Comparison of ENCODE assay signal across 24 cellular contexts in the genomic region with DNA sequence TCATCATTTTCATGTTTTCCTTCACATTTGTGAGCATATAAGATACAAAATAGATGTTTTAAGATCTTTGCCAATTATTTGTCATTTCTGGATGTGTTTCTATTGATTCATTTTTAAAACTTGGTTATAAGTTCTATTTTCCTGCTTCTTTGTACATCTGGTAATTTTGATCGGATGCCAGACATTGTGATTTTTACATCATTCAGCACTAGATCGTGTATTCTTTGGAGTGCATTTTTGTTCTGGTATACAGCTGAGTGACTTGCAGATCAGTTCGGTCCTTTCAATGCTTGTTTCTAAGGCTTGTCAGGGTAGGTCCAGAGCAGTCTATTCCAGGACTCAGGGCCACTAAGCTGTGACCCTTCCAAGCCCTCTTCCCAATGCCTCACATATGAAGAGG.
"Had no signal": no experiment of that assay in that cellular context is flagged by ENCODE, and none has a peak within 500 bp of the region (broad histone marks: within the 10 kb centered on the region; RNA-seq: fewer than 3 reads in every experiment).

No MANE protein-coding gene starts in this region.

- H3K9me3 Mint-ChIP-seq: activated CD4-positive, alpha-beta memory T cell treated with anti-CD3 and anti-CD28 coated beads, Interleukin-2, amount 10 ng/mL, durations not matched to agents 7 days and 5 days; activated CD4-positive, alpha-beta T cell treated with anti-CD3 and anti-CD28 coated beads, Interleukin-2, amount 10 ng/mL, durations not matched to agents 24 days and 14 days; activated naive CD8-positive, alpha-beta T cell treated with anti-CD3 and anti-CD28 coated beads for 36 hours; memory B cell; stimulated activated naive CD8-positive, alpha-beta T cell treated with anti-CD3 and anti-CD28 coated beads, Interleukin-15, Interleukin-2, amounts not matched to agents 100 ng/mL and 50 ng/mL, for 24 hours had no signal

- FAIRE-seq: bronchial epithelial cell, endometrium, keratinocyte had no signal

- H3K27me3 ChIP-seq: heart left ventricle, right atrium auricular region, spleen, tibial artery had no signal

- H3K4me1 ChIP-seq: prostate gland, right atrium auricular region had no signal

- H3K9me3 ChIP-seq: heart left ventricle, mucosa of descending colon, prostate gland, right atrium auricular region, spleen, tibial artery had no signal

- H3K27ac ChIP-seq: heart left ventricle, prostate gland, right atrium auricular region, SK-N-MC, spleen, tibial artery, VCaP had no signal

- DNase-seq: activated CD4-positive, alpha-beta memory T cell treated with anti-CD3 and anti-CD28 coated beads, Interleukin-2, amount 10 ng/mL, durations not matched to agents 7 days and 5 days; activated CD4-positive, alpha-beta T cell treated with anti-CD3 and anti-CD28 coated beads, Interleukin-2, amount 10 ng/mL, durations not matched to agents 24 days and 14 days; activated naive CD4-positive, alpha-beta T cell; activated naive CD8-positive, alpha-beta T cell treated with anti-CD3 and anti-CD28 coated beads for 36 hours; activated T-cell treated with anti-CD3 and anti-CD28 coated beads, Interleukin-2, amount 50 U/mL, for 1 hour; amniotic stem cell; effector CD4-positive, alpha-beta T cell; heart left ventricle; left colon; mucosa of descending colon; spleen; stimulated activated CD4-positive, alpha-beta T cell treated with anti-CD3 and anti-CD28 coated beads, Interleukin-4, amount 100 ng/mL, for 24 hours; substantia nigra; SW 1271; tibial artery had no signal

- H3K4me3 ChIP-seq: heart left ventricle, mucosa of descending colon, prostate gland, right atrium auricular region, SK-N-MC, spleen, tibial artery had no signal

- H3K27ac Mint-ChIP-seq: activated CD4-positive, alpha-beta memory T cell treated with anti-CD3 and anti-CD28 coated beads, Interleukin-2, amount 10 ng/mL, durations not matched to agents 7 days and 5 days; activated CD4-positive, alpha-beta T cell treated with anti-CD3 and anti-CD28 coated beads, Interleukin-2, amount 10 ng/mL, durations not matched to agents 24 days and 14 days; activated naive CD8-positive, alpha-beta T cell treated with anti-CD3 and anti-CD28 coated beads for 36 hours; memory B cell; stimulated activated naive CD8-positive, alpha-beta T cell treated with anti-CD3 and anti-CD28 coated beads, Interleukin-15, Interleukin-2, amounts not matched to agents 100 ng/mL and 50 ng/mL, for 24 hours had no signal

- H3K36me3 ChIP-seq: heart left ventricle, prostate gland, right atrium auricular region, tibial artery had no signal

- H3K27me3 Mint-ChIP-seq: activated CD4-positive, alpha-beta memory T cell treated with anti-CD3 and anti-CD28 coated beads, Interleukin-2, amount 10 ng/mL, durations not matched to agents 7 days and 5 days; activated CD4-positive, alpha-beta T cell treated with anti-CD3 and anti-CD28 coated beads, Interleukin-2, amount 10 ng/mL, durations not matched to agents 24 days and 14 days; activated naive CD8-positive, alpha-beta T cell treated with anti-CD3 and anti-CD28 coated beads for 36 hours; memory B cell; stimulated activated naive CD8-positive, alpha-beta T cell treated with anti-CD3 and anti-CD28 coated beads, Interleukin-15, Interleukin-2, amounts not matched to agents 100 ng/mL and 50 ng/mL, for 24 hours had no signal

- H3K4me3 Mint-ChIP-seq: activated CD4-positive, alpha-beta memory T cell treated with anti-CD3 and anti-CD28 coated beads, Interleukin-2, amount 10 ng/mL, durations not matched to agents 7 days and 5 days; activated CD4-positive, alpha-beta T cell treated with anti-CD3 and anti-CD28 coated beads, Interleukin-2, amount 10 ng/mL, durations not matched to agents 24 days and 14 days; activated naive CD8-positive, alpha-beta T cell treated with anti-CD3 and anti-CD28 coated beads for 36 hours; memory B cell; stimulated activated naive CD8-positive, alpha-beta T cell treated with anti-CD3 and anti-CD28 coated beads, Interleukin-15, Interleukin-2, amounts not matched to agents 100 ng/mL and 50 ng/mL, for 24 hours had no signal
